Comparison of ENCODE assay signal across 23 cellular contexts in genomic region chr3:169391672-169392071, GRCh38.
"Had no signal": no experiment of that assay in that cellular context is flagged by ENCODE, and none has a peak within 500 bp of the region (broad histone marks: within the 10 kb centered on the region; RNA-seq: fewer than 3 reads in every experiment).

No MANE protein-coding gene starts in this region.

- H3K9me3 ChIP-seq: esophagus squamous epithelium, heart right ventricle, left lung, psoas muscle, sigmoid colon, thoracic aorta, tibial nerve, upper lobe of left lung had no signal

- H3K4me1 ChIP-seq: psoas muscle, sigmoid colon had no signal

- H3K27ac ChIP-seq: coronary artery, esophagus squamous epithelium, heart right ventricle, left lung, neural progenitor cell, psoas muscle, sigmoid colon, tibial nerve had no signal

- H3K4me3 ChIP-seq: coronary artery, esophagus squamous epithelium, heart right ventricle, left lung, neural progenitor cell, psoas muscle, sigmoid colon, thoracic aorta, tibial nerve, upper lobe of left lung had no signal

- H3K4me2 ChIP-seq: neural progenitor cell had no signal

- H2AFZ ChIP-seq: neural progenitor cell had no signal

- H3K27me3 ChIP-seq: esophagus squamous epithelium, heart right ventricle, left lung, neural progenitor cell, sigmoid colon, tibial nerve, upper lobe of left lung had no signal

- H3K9ac ChIP-seq: neural progenitor cell had no signal

- H3K36me3 ChIP-seq: esophagus squamous epithelium, heart right ventricle, left lung, neural progenitor cell, sigmoid colon, thoracic aorta, tibial nerve, upper lobe of left lung had no signal

- DNase-seq: effector memory CD4-positive, alpha-beta T cell; esophagus squamous epithelium; foreskin melanocyte; glutamatergic neuron; heart right ventricle; hippocampal formation; left cardiac atrium; left lung; mesendoderm; midbrain; naive thymus-derived CD4-positive, alpha-beta T cell; nucleus accumbens; psoas muscle; right cardiac atrium; sigmoid colon; stimulated activated CD4-positive, alpha-beta T cell treated with anti-CD3 and anti-CD28 coated beads, Interleukin-2, amount 100 ng/mL, for 24 hours; stimulated activated CD4-positive, alpha-beta T cell treated with anti-CD3 and anti-CD28 coated beads, Interleukin-4, amount 100 ng/mL, for 24 hours; stimulated activated naive CD8-positive, alpha-beta T cell treated with anti-CD3 and anti-CD28 coated beads, Interleukin-15, Interleukin-2, amounts not matched to agents 100 U/mL and 50 U/mL, for 24 hours; upper lobe of left lung had no signal
